In the genomic region with DNA sequence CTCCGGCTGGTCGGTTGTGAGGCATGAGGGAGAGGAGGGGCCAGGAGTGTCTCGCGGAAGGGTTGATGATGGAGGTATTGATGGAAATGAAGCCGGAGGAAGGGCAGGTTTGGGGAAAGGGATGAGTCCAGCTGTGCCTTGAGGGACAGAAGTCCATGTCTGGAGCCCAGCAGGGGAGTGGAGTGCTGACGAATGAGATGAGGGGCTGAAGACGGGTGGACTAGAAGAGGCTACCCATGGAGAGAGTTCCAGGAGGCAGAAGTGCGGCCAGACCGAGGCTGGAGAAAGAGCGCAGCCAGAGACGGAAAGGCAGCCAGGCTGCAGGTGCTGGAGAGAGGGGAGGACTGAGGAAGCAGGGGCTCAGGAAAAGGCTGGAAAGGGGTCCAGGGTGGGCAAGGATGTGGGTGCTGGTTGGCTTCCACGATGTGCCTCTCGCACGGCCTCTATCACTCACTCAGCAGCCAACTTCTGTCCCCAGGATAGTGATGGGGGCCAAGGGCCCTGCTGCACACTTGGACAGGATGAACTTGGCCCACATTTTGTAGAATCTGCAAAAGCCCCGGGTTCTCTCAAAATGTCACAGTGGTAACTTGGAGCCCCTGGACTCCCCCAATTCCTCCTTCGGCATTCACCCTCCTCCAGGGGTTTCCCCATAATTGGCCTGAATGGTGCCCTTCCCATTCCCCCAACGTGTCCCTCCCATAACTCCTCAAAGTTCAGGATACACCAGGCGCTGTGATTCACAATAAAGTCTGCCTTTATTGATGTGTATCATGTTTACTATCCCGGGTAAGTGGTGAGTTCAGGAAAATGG, we compare ENCODE assay signal across 8 cellular contexts. TPM values are rescaled to one million over a fixed set of nuclear protein-coding genes. Genes with fewer than 3 reads are reported as not detected.
DNase-seq lines count a peak whose midpoint lies in the region; ATAC-seq and TF ChIP-seq lines count a peak whose summit lies in the region.

No MANE protein-coding gene starts in this region.

- H3K4me3 ChIP-seq in kidney epithelial cell (ENCODE audit: low read depth, low read length) (peak overlapping the region; percentile 94), thymus (ENCODE audit: low read length) (peak overlapping the region; percentile 92)

- H3K36me3 Mint-ChIP-seq in activated CD4-positive, alpha-beta T cell treated with anti-CD3 and anti-CD28 coated beads for 36 hours (ENCODE audit: low read depth), result peaks cover 30% of the 10 kb centered on the region
- peaks cover 8% of the 10 kb centered on the region for H3K36me3 Mint-ChIP-seq in activated naive CD8-positive, alpha-beta T cell treated with anti-CD3 and anti-CD28 coated beads, Interleukin-2, amount 10 ng/mL, durations not matched to agents 7 days and 5 days

- no peaks in the 10 kb centered on the region for H3K9me3 Mint-ChIP-seq in activated CD4-positive, alpha-beta T cell treated with anti-CD3 and anti-CD28 coated beads for 36 hours (ENCODE audit: low read depth)
- H3K9me3 Mint-ChIP-seq in activated naive CD8-positive, alpha-beta T cell treated with anti-CD3 and anti-CD28 coated beads, Interleukin-2, amount 10 ng/mL, durations not matched to agents 7 days and 5 days, result no peaks in the 10 kb centered on the region

- H3K27ac ChIP-seq in thymus (ENCODE audit: low read depth), result no peak overlapping the region

- CTCF ChIA-PET in activated CD4-positive, alpha-beta T cell treated with anti-CD3 and anti-CD28 coated beads for 36 hours (lab: Charles Lee), result interaction anchor here (0.8 to 1.5 kb wide), 7 partner anchors 10 to 669 kb away, joined by 3 to 7 read pairs (median 3); a partner anchor contains a TSS

- DNase-seq in activated CD4-positive, alpha-beta T cell treated with anti-CD3 and anti-CD28 coated beads for 36 hours, result no peak
- no peak for DNase-seq in activated CD4-positive, alpha-beta T cell treated with anti-CD3 and anti-CD28 coated beads, Interleukin-2, amount 50 U/mL, for 4 hours
- no peak for DNase-seq in activated naive CD8-positive, alpha-beta T cell treated with anti-CD3 and anti-CD28 coated beads, Interleukin-2, amount 10 ng/mL, durations not matched to agents 7 days and 5 days
- DNase-seq in kidney epithelial cell (ENCODE audit: low read depth) (no peak), islet precursor cell (no peak)
- no peak for DNase-seq in stimulated activated CD4-positive, alpha-beta T cell treated with anti-CD3 and anti-CD28 coated beads, Interleukin-4, amount 100 ng/mL, for 1 hour

- WGBS in thymus, result 72% methylated on average over 19 of the region's 19 CpGs

- no peaks in the 10 kb centered on the region for H3K9me3 ChIP-seq in thymus (ENCODE audit: control insufficient read depth)

- POLR2A ChIA-PET in activated CD4-positive, alpha-beta T cell treated with anti-CD3 and anti-CD28 coated beads for 36 hours (lab: Charles Lee), result interaction anchor here (0.6 to 1.5 kb wide), 4 partner anchors 14 to 1558 kb away, joined by 3 to 5 read pairs (median 4); a partner anchor contains a TSS
- POLR2A ChIA-PET in activated naive CD8-positive, alpha-beta T cell treated with anti-CD3 and anti-CD28 coated beads, Interleukin-2, amount 10 ng/mL, durations not matched to agents 7 days and 5 days (lab: Charles Lee), result interaction anchor here (0.7 to 1.7 kb wide), 12 partner anchors 9 to 669 kb away, joined by 3 to 7 read pairs (median 4); a partner anchor contains a TSS

- H3K4me1 Mint-ChIP-seq in activated CD4-positive, alpha-beta T cell treated with anti-CD3 and anti-CD28 coated beads for 36 hours, result peaks cover 23% of the 10 kb centered on the region
- H3K4me1 Mint-ChIP-seq in activated naive CD8-positive, alpha-beta T cell treated with anti-CD3 and anti-CD28 coated beads, Interleukin-2, amount 10 ng/mL, durations not matched to agents 7 days and 5 days, result peaks cover 22% of the 10 kb centered on the region

- peak overlapping the region; percentile 81 for H3K4me3 Mint-ChIP-seq in activated CD4-positive, alpha-beta T cell treated with anti-CD3 and anti-CD28 coated beads for 36 hours
- H3K4me3 Mint-ChIP-seq in activated naive CD8-positive, alpha-beta T cell treated with anti-CD3 and anti-CD28 coated beads, Interleukin-2, amount 10 ng/mL, durations not matched to agents 7 days and 5 days, result peak overlapping the region; percentile 90

- no peaks in the 10 kb centered on the region for H3K27me3 ChIP-seq in kidney epithelial cell (ENCODE audit: control insufficient read depth, insufficient read depth, low read length)
- H3K27me3 ChIP-seq in thymus (ENCODE audit: control insufficient read depth, insufficient read depth), result no peaks in the 10 kb centered on the region

- H3K27ac Mint-ChIP-seq in activated CD4-positive, alpha-beta T cell treated with anti-CD3 and anti-CD28 coated beads for 36 hours, result peak overlapping the region; percentile 91
- H3K27ac Mint-ChIP-seq in activated naive CD8-positive, alpha-beta T cell treated with anti-CD3 and anti-CD28 coated beads, Interleukin-2, amount 10 ng/mL, durations not matched to agents 7 days and 5 days, result peak overlapping the region; percentile 85

- intact Hi-C loops in activated CD4-positive, alpha-beta T cell treated with anti-CD3 and anti-CD28 coated beads for 36 hours (cut with DNase I, micrococcal nuclease), result loop anchor here in 1 of 2 experiments (1.0 to 2.0 kb wide), 5 partner anchors 20 to 668 kb away; a partner anchor contains a TSS

- TF ChIP-seq CTCF in kidney epithelial cell (IDR thresholded peaks at IDR 0.05; ENCODE audit: insufficient read depth, low read length, poor library complexity, severe bottlenecking), result no peak

- H3K4me1 ChIP-seq in thymus (ENCODE audit: control insufficient read depth, insufficient read depth, low read length), result peaks cover 10% of the 10 kb centered on the region

- H3K36me3 ChIP-seq in kidney epithelial cell (ENCODE audit: control insufficient read depth, insufficient read depth, low read length), result peaks cover 3% of the 10 kb centered on the region
- H3K36me3 ChIP-seq in thymus (ENCODE audit: control insufficient read depth, insufficient read depth), result peaks cover 7% of the 10 kb centered on the region

- H3K27me3 Mint-ChIP-seq in activated CD4-positive, alpha-beta T cell treated with anti-CD3 and anti-CD28 coated beads for 36 hours, result no peaks in the 10 kb centered on the region
- no peaks in the 10 kb centered on the region for H3K27me3 Mint-ChIP-seq in activated naive CD8-positive, alpha-beta T cell treated with anti-CD3 and anti-CD28 coated beads, Interleukin-2, amount 10 ng/mL, durations not matched to agents 7 days and 5 days

- no peak for ATAC-seq in activated CD4-positive, alpha-beta T cell treated with anti-CD3 and anti-CD28 coated beads for 36 hours
- ATAC-seq in activated naive CD8-positive, alpha-beta T cell treated with anti-CD3 and anti-CD28 coated beads, Interleukin-2, amount 10 ng/mL, durations not matched to agents 7 days and 5 days (ENCODE audit: low read depth), result no peak
- no peak for ATAC-seq in GM18907 (IDR thresholded peaks at IDR 0.05; ENCODE audit: unreplicated experiment)

RNA-seq across cellular contexts. Expression of a gene that starts 0.6 kb away (rescaled TPM):
- total RNA-seq in activated CD4-positive, alpha-beta T cell treated with anti-CD3 and anti-CD28 coated beads for 36 hours, result 100 to 1,000 TPM; 110 to 124 TPM
- 10 to 100 TPM; 81.0 to 83.9 TPM for total RNA-seq in activated naive CD8-positive, alpha-beta T cell treated with anti-CD3 and anti-CD28 coated beads, Interleukin-2, amount 10 ng/mL, durations not matched to agents 7 days and 5 days
- total RNA-seq in kidney epithelial cell, result 284 and 332 TPM in 2 replicates
- polyA plus RNA-seq in thymus, result 88.6 TPM

RNA-seq across cellular contexts. Expression of a gene that starts 7.0 kb away (rescaled TPM):
- not detected for total RNA-seq in activated CD4-positive, alpha-beta T cell treated with anti-CD3 and anti-CD28 coated beads for 36 hours
- not detected for total RNA-seq in activated naive CD8-positive, alpha-beta T cell treated with anti-CD3 and anti-CD28 coated beads, Interleukin-2, amount 10 ng/mL, durations not matched to agents 7 days and 5 days
- not detected in 2 replicates for total RNA-seq in kidney epithelial cell
- polyA plus RNA-seq in thymus, result 0.14 TPM

RNA-seq across cellular contexts. Expression of a gene that starts 7.3 kb away (rescaled TPM):
- 10 to 100 TPM; 44.6 to 56.8 TPM for total RNA-seq in activated CD4-positive, alpha-beta T cell treated with anti-CD3 and anti-CD28 coated beads for 36 hours
- 10 to 100 TPM; 64.3 to 70.1 TPM for total RNA-seq in activated naive CD8-positive, alpha-beta T cell treated with anti-CD3 and anti-CD28 coated beads, Interleukin-2, amount 10 ng/mL, durations not matched to agents 7 days and 5 days
- 17.5 and 19.3 TPM in 2 replicates for total RNA-seq in kidney epithelial cell
- 32.0 TPM for polyA plus RNA-seq in thymus

RNA-seq across cellular contexts. Expression of a gene that starts 58.7 kb away (rescaled TPM):
- total RNA-seq in activated CD4-positive, alpha-beta T cell treated with anti-CD3 and anti-CD28 coated beads for 36 hours, result not detected
- total RNA-seq in activated naive CD8-positive, alpha-beta T cell treated with anti-CD3 and anti-CD28 coated beads, Interleukin-2, amount 10 ng/mL, durations not matched to agents 7 days and 5 days, result under 1 TPM; 0.08 to 0.20 TPM
- 6.9 and 7.5 TPM in 2 replicates for total RNA-seq in kidney epithelial cell
- 0.11 TPM for polyA plus RNA-seq in thymus
